ENCODE assay signal across 8 cellular contexts in the genomic region with DNA sequence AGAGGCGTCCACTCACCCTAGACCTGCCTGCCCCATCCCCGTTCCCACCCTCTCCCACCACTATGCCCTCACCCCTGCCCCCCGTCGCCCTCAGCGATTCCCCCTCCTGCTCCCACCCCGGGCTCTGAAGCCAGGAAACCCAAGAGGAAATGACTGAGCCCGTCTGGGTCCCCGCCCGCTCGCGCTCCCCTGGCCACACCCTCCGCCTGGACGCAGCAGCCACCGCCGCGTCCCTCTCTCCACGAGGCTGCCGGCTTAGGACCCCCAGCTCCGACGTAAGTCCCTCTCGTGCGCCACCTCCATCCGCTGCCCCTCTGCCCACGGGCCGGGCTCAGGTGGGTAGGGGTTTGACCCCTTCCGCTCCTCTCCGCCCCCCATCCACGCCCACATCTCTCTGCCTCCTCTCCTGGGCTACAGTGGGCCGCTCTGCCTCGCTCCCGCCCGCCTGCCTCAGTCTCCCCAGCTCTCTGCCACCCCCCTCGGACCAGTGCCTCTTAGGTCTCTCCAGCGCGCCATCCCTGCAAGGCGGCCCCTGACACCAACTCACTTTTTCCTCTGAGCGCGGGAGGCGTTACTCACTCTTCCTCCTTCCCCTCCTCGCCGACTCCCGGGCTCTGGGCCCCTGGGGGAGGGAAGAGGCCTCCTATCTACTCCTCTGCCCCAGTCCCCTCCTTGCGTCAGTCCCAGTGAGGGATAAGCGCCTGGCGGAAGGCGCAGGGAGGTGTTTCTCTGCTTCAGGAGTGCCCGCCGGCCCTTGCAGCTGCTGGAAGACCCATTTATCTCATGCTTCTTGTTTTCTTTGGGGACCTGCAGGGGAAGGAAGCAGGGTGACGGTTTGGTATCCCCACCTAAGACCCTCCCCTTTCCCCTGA. TPM values are rescaled to one million over a fixed set of nuclear protein-coding genes. Genes with fewer than 3 reads are reported as not detected.
DNase-seq lines count a peak whose midpoint lies in the region; ATAC-seq and TF ChIP-seq lines count a peak whose summit lies in the region.

A gene with protein sequence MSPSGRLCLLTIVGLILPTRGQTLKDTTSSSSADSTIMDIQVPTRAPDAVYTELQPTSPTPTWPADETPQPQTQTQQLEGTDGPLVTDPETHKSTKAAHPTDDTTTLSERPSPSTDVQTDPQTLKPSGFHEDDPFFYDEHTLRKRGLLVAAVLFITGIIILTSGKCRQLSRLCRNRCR (plus strand): TSS at position 201 of the 872 bp plus-strand sequence. CDS start 816 bp downstream, outside the sequence.

- H3K9me3 Mint-ChIP-seq in CD4-positive, alpha-beta T cell: no peaks in the 10 kb centered on the region

- H3K27me3 Mint-ChIP-seq in CD4-positive, alpha-beta T cell: no peaks in the 10 kb centered on the region

- peaks cover 59% of the 10 kb centered on the region for H3K36me3 Mint-ChIP-seq in CD4-positive, alpha-beta T cell (ENCODE audit: low read depth)

- peak; percentile 49 to 78 (median 65) for DNase-seq in CD4-positive, alpha-beta T cell
- DNase-seq in SK-N-SH (peak; percentile 60), Right ventricle myocardium inferior (ENCODE audit: missing footprints) (peak; percentile 80), psoas muscle (peak; percentile 74), ureter (ENCODE audit: low spot score) (peak; percentile 81), anterior cingulate cortex (lab: John Stamatoyannopoulos, UW) (no peak)
- DNase-seq in activated naive CD4-positive, alpha-beta T cell (lab: John Stamatoyannopoulos, UW): peak; percentile 43 to 59 (median 52)

- TF ChIP-seq CTCF in CD4-positive, alpha-beta T cell (IDR thresholded peaks at IDR 0.05): no peak
- TF ChIP-seq CTCF in SK-N-SH (IDR thresholded peaks at IDR 0.05) (no peak; the same call in 1 of the 2 replicates), psoas muscle (IDR thresholded peaks at IDR 0.05) (no peak)

- H4K20me1 ChIP-seq in SK-N-SH (ENCODE audit: insufficient read depth): no peaks in the 10 kb centered on the region

- no peaks in the 10 kb centered on the region for H3K9me2 ChIP-seq in SK-N-SH

- peaks cover 4% of the 10 kb centered on the region for H3F3A ChIP-seq in SK-N-SH (replicated peaks; ENCODE audit: insufficient read depth)

- peak within 1 kb of the TSS; percentile 98 for H3K27ac Mint-ChIP-seq in CD4-positive, alpha-beta T cell

- peaks cover 71% of the 10 kb centered on the region for H3K4me1 Mint-ChIP-seq in CD4-positive, alpha-beta T cell (ENCODE audit: low read depth)

- peak; percentile 75 for ATAC-seq in CD4-positive, alpha-beta T cell (ENCODE audit: poor library complexity)
- ATAC-seq in HG02588 (IDR thresholded peaks at IDR 0.05; ENCODE audit: unreplicated experiment): peak; percentile 44
- ATAC-seq in Right ventricle myocardium inferior: peak; percentile 80
- peak; percentile 59 to 79 (median 62) for ATAC-seq in psoas muscle

- TF ChIP-seq RAD21 in SK-N-SH (IDR thresholded peaks at IDR 0.05; ENCODE audit: low read length): no peak

- H3K4me3 Mint-ChIP-seq in CD4-positive, alpha-beta T cell: peak within 1 kb of the TSS; percentile 98

- H3K79me2 ChIP-seq in SK-N-SH (ENCODE audit: insufficient read depth): peaks cover 19% of the 10 kb centered on the region

- TF ChIP-seq EP300 in SK-N-SH (IDR thresholded peaks at IDR 0.05; ENCODE audit: borderline replicate concordance in 1 of 2, low read depth in 1 of 2, low read length in 1 of 2): no peak

- H3K4me3 ChIP-seq in SK-N-SH (ENCODE audit: low read depth in 2 of 2, low read length in 1 of 2): peak within 1 kb of the TSS; percentile 62 to 90
- H3K4me3 ChIP-seq in psoas muscle: peak within 1 kb of the TSS; percentile 63

- 2% methylated on average over 34 of the region's 49 CpGs for WGBS in SK-N-SH (ENCODE audit: low lambda C conversion rate)
- WGBS in psoas muscle, 3 donors: 1% methylated on average over 45 to 49 of the region's 49 CpGs

- POLR2A ChIA-PET in CD4-positive, alpha-beta T cell (lab: Charles Lee): interaction anchor here (0.8 to 3.1 kb wide), 21 partner anchors 9 to 158 kb away, joined by 3 to 56 read pairs (median 5); partner anchors contain the start of genes FXYD7 and USF2
- POLR2A ChIA-PET in SK-N-SH (lab: Yijun Ruan, JAX): interaction anchor here (0.6 kb wide), 1 partner anchor 555 kb away, joined by 4 read pairs; no protein-coding TSS in a partner anchor

- no peaks in the 10 kb centered on the region for H3K27me3 ChIP-seq in CD4-positive, alpha-beta T cell (ENCODE audit: control insufficient read depth, insufficient read depth, low read length)
- H3K27me3 ChIP-seq in SK-N-SH (ENCODE audit: insufficient read depth) (no peaks in the 10 kb centered on the region), psoas muscle (ENCODE audit: insufficient read depth in 3 of 3, low read length in 2 of 3) (peaks cover 0 to 41% (median 20%) of the 10 kb centered on the region in 3 donors)

- H3K9ac ChIP-seq in SK-N-SH: peak within 1 kb of the TSS; percentile 90

- CTCF ChIA-PET in CD4-positive, alpha-beta T cell (lab: Charles Lee): interaction anchor here (0.6 to 3.3 kb wide), 16 partner anchors 8 to 774 kb away, joined by 3 to 46 read pairs (median 6); partner anchors contain the start of gene FXYD7
- CTCF ChIA-PET in SK-N-SH (lab: Yijun Ruan, JAX): interaction anchor here (0.9 to 5.3 kb wide), 10 partner anchors 8 to 117 kb away, joined by 3 to 59 read pairs (median 4); partner anchors contain the start of gene FXYD7

- H3K36me3 ChIP-seq in SK-N-SH (replicated peaks in 1 of 2; ENCODE audit: control insufficient read depth in 1 of 2, insufficient read depth in 2 of 2, low read length in 1 of 2): peaks cover 3 to 16% of the 10 kb centered on the region in 2 experiments
- H3K36me3 ChIP-seq in psoas muscle (ENCODE audit: insufficient read depth in 1 of 2, low read depth in 1 of 2): peaks cover 0 to 14% of the 10 kb centered on the region in 2 donors

- intact Hi-C loops in CD4-positive, alpha-beta T cell (cut with DNase I, micrococcal nuclease): loop anchor here (2.0 to 5.0 kb wide), 4 partner anchors 14 to 62 kb away; no protein-coding TSS in a partner anchor
- intact Hi-C loops in Right ventricle myocardium inferior (cut with DNase I) (no loop called here), psoas muscle (cut with DNase I) (no loop called here)

- peak within 1 kb of the TSS; percentile 89 for H3K27ac ChIP-seq in CD4-positive, alpha-beta T cell (ENCODE audit: low read depth, low read length)
- peak within 1 kb of the TSS in 1 of 2 experiments; percentile 57; a peak in 2 of 4 replicates for H3K27ac ChIP-seq in SK-N-SH (ENCODE audit: low read depth in 2 of 2, low read length in 1 of 2)
- H3K27ac ChIP-seq in psoas muscle: peak within 1 kb of the TSS; percentile 36

- peak within 1 kb of the TSS; percentile 98 for H3K4me2 ChIP-seq in SK-N-SH

- peak within 1 kb of the TSS; percentile 79 for H2AFZ ChIP-seq in SK-N-SH (ENCODE audit: low read depth)

- no peaks in the 10 kb centered on the region for H3K9me3 ChIP-seq in CD4-positive, alpha-beta T cell (ENCODE audit: control insufficient read depth, low read length)
- no peaks in the 10 kb centered on the region for H3K9me3 ChIP-seq in SK-N-SH
- no peaks in the 10 kb centered on the region for H3K9me3 ChIP-seq in psoas muscle

- peaks cover 0 to 3% of the 10 kb centered on the region in 2 experiments; a peak in 2 of 4 replicates for H3K4me1 ChIP-seq in SK-N-SH (ENCODE audit: control insufficient read depth in 1 of 2, insufficient read depth in 2 of 2, low read depth in 1 of 2, low read length in 1 of 2)
- H3K4me1 ChIP-seq in psoas muscle: no peaks in the 10 kb centered on the region

TF ChIP-seq in SK-N-SH, 30 proteins besides CTCF, POLR2A, EP300 and RAD21:
- no peak for TF ChIP-seq ELF1 (IDR thresholded peaks at IDR 0.05)
- 0 out of 2 replicates have a peak, but pooled peaks have one; percentile 31 for TF ChIP-seq TAF1 (IDR thresholded peaks at IDR 0.05; ENCODE audit: borderline replicate concordance, low read depth, low read length)
- TF ChIP-seq POLR2AphosphoS5 (IDR thresholded peaks at IDR 0.05; ENCODE audit: low read depth, low read length): 0 out of 2 replicates have a peak, but pooled peaks have one; percentile 11
- no peak for TF ChIP-seq FOSL2 (IDR thresholded peaks at IDR 0.05; ENCODE audit: borderline replicate concordance, low read depth)
- no peak for TF ChIP-seq FOXM1 (IDR thresholded peaks at IDR 0.05; ENCODE audit: low read depth)
- TF ChIP-seq EZH2phosphoT487 (IDR thresholded peaks at IDR 0.05; ENCODE audit: borderline replicate concordance, low read depth): no peak
- TF ChIP-seq RFX5 (IDR thresholded peaks at IDR 0.05; ENCODE audit: low read length): no peak
- TF ChIP-seq, protein P1, sequence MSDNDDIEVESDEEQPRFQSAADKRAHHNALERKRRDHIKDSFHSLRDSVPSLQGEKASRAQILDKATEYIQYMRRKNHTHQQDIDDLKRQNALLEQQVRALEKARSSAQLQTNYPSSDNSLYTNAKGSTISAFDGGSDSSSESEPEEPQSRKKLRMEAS (IDR thresholded peaks at IDR 0.05; ENCODE audit: low read depth): peak; percentile 63

RNA-seq across cellular contexts. Expression of the gene that starts here (rescaled TPM):
- total RNA-seq in CD4-positive, alpha-beta T cell: 100 to 1,000 TPM; 587 to 615 TPM
- 107 and 195 TPM in 2 replicates for polyA plus RNA-seq in SK-N-SH (2012; rRNA removed)
- 90.9 and 118 TPM in 2 replicates for polyA plus RNA-seq in SK-N-SH (2012; cell fraction: cytosol; rRNA removed)
- polyA plus RNA-seq in SK-N-SH (2012; cell fraction: nucleus; rRNA removed): 64.6 and 65.4 TPM in 2 replicates
- 23.5 TPM for total RNA-seq in Right ventricle myocardium inferior
- 10 to 100 TPM in 3 of 4 donors, 1 to 10 TPM in 1; 9.5 to 14.8 (median 11.7) TPM for total RNA-seq in psoas muscle
- polyA plus RNA-seq in psoas muscle: 10 to 100 TPM in 2 of 3 donors, 1 to 10 TPM in 1; 6.4 to 19.1 (median 11.5) TPM
- 136 TPM for total RNA-seq in ureter

Comparison
In these comparisons a context has a peak if more than half of its experiments do, and no peak if none do; other contexts are left out.
1. DNase-seq: peak in CD4-positive, alpha-beta T cell (10 of 10), SK-N-SH (single experiment), activated naive CD4-positive, alpha-beta T cell (4 of 4), Right ventricle myocardium inferior (single experiment), psoas muscle (2 of 2) and ureter (single experiment); none in anterior cingulate cortex (0 of 58).
2. intact Hi-C loops: an anchor here in CD4-positive, alpha-beta T cell (2.0 to 5.0 kb wide); none called in Right ventricle myocardium inferior and psoas muscle.
3. Peak in every context shown above with its lines, with median percentiles within 50 percentile points of each other: ATAC-seq.